Comparison of ENCODE assay signal across 9 cellular contexts in the genomic region with DNA sequence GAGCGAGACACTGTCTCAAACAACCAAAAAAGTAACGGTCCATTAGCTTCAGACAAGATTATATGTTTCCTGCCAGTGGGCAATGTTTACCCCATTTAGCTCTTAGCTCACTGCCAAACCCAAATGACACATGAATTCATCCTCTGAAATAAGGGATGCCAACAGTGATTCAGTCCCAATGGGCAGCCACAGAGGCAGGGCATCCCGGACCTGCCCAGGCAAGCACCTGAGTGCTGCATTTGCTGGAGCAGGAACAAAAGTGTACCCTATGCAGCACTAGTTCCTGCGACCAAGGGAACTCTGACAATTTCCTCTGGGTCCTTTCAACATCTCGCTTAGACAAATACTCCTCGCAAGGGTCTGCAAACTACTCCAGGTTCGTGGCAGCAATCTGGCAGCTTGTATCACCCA. TPM values are rescaled to one million over a fixed set of nuclear protein-coding genes. Genes with fewer than 3 reads are reported as not detected.
DNase-seq lines count a peak whose midpoint lies in the region; ATAC-seq and TF ChIP-seq lines count a peak whose summit lies in the region.
"Had no signal": no experiment of that assay in that cellular context is flagged by ENCODE, and none has a peak within 500 bp of the region (broad histone marks: within the 10 kb centered on the region; RNA-seq: fewer than 3 reads in every experiment).

No MANE protein-coding gene starts in this region.

- H3K36me3 ChIP-seq in CD4-positive, CD25-positive, alpha-beta regulatory T cell (ENCODE audit: control insufficient read depth, insufficient read depth, low read length), result peaks cover 48% of the 10 kb centered on the region
- H3K36me3 ChIP-seq in endodermal cell (ENCODE audit: control insufficient read depth, insufficient read depth, low read length), result peaks cover 88% of the 10 kb centered on the region

- TF ChIP-seq CTCF in endodermal cell (conservative IDR thresholded peaks at IDR 0.05) (no peak), osteocyte (IDR thresholded peaks at IDR 0.05) (no peak)

- ATAC-seq in CD4-positive, CD25-positive, alpha-beta regulatory T cell (ENCODE audit: low read depth in 2 of 2), result no peak
- no peak for ATAC-seq in HG03469 (IDR thresholded peaks at IDR 0.05; ENCODE audit: unreplicated experiment)
- ATAC-seq in GM19463 (IDR thresholded peaks at IDR 0.05; ENCODE audit: unreplicated experiment), result no peak
- no peak for ATAC-seq in GM18517 (IDR thresholded peaks at IDR 0.05; ENCODE audit: unreplicated experiment)

- H3K4me1 Mint-ChIP-seq in CD4-positive, CD25-positive, alpha-beta regulatory T cell, result peaks cover 5 to 67% (median 42%) of the 10 kb centered on the region in 4 donors
- peaks cover 23% of the 10 kb centered on the region for H3K4me1 Mint-ChIP-seq in endodermal cell
- H3K4me1 Mint-ChIP-seq in osteocyte (ENCODE audit: unreplicated experiment), result peaks cover 40% of the 10 kb centered on the region

- H3K9ac ChIP-seq in endodermal cell (ENCODE audit: extremely low read depth, low read length, poor library complexity, severe bottlenecking), result no peak overlapping the region

- H3K4me3 Mint-ChIP-seq in CD4-positive, CD25-positive, alpha-beta regulatory T cell, result peak overlapping the region in 2 of 4 donors; percentile 18 to 50
- H3K4me3 Mint-ChIP-seq in endodermal cell (no peak overlapping the region), osteocyte (ENCODE audit: unreplicated experiment) (no peak overlapping the region)

- no peak overlapping the region for H3K27ac ChIP-seq in CD4-positive, CD25-positive, alpha-beta regulatory T cell (ENCODE audit: insufficient read depth, low read length, poor library complexity, severe bottlenecking)
- H3K27ac ChIP-seq in endodermal cell (ENCODE audit: low read depth, low read length), result peak overlapping the region; percentile 0

- no peak overlapping the region for H3K4me3 ChIP-seq in CD4-positive, CD25-positive, alpha-beta regulatory T cell (ENCODE audit: low read depth, low read length)
- no peak overlapping the region for H3K4me3 ChIP-seq in endodermal cell (ENCODE audit: low read length)

- no peaks in the 10 kb centered on the region for H3K27me3 ChIP-seq in CD4-positive, CD25-positive, alpha-beta regulatory T cell (ENCODE audit: control insufficient read depth, insufficient read depth, low read length)
- H3K27me3 ChIP-seq in endodermal cell (ENCODE audit: control insufficient read depth, insufficient read depth, low read length, poor library complexity, severe bottlenecking), result no peaks in the 10 kb centered on the region

- no peaks in the 10 kb centered on the region for H3K9me3 ChIP-seq in CD4-positive, CD25-positive, alpha-beta regulatory T cell (ENCODE audit: control insufficient read depth in 2 of 2, low read length in 2 of 2)
- H3K9me3 ChIP-seq in endodermal cell (ENCODE audit: control insufficient read depth, low read length), result no peaks in the 10 kb centered on the region

- peaks cover 27% of the 10 kb centered on the region for H3K4me1 ChIP-seq in CD4-positive, CD25-positive, alpha-beta regulatory T cell (ENCODE audit: control insufficient read depth, insufficient read depth, low read length, poor library complexity, severe bottlenecking)
- no peaks in the 10 kb centered on the region for H3K4me1 ChIP-seq in endodermal cell (ENCODE audit: control insufficient read depth, insufficient read depth, low read length)

- DNase-seq in CD4-positive, CD25-positive, alpha-beta regulatory T cell, result no peak
- peak; percentile 65 for DNase-seq in NCI-H69 (lab: John Stamatoyannopoulos, UW)
- no peak for DNase-seq in endodermal cell
- DNase-seq in osteocyte (ENCODE audit: extremely low spot score, unreplicated experiment), result no peak
- DNase-seq in SHP77 treated with DMSO at 0.1 percent for 48 hours (lab: John Stamatoyannopoulos, UW), result no peak
- DNase-seq: NCI-H1092 had no signal

- no peaks in the 10 kb centered on the region for H3K9me3 Mint-ChIP-seq in CD4-positive, CD25-positive, alpha-beta regulatory T cell
- H3K9me3 Mint-ChIP-seq in endodermal cell (no peaks in the 10 kb centered on the region), osteocyte (ENCODE audit: unreplicated experiment) (no peaks in the 10 kb centered on the region)

- no peaks in the 10 kb centered on the region for H3K27me3 Mint-ChIP-seq in CD4-positive, CD25-positive, alpha-beta regulatory T cell
- H3K27me3 Mint-ChIP-seq in endodermal cell (ENCODE audit: insufficient read depth) (no peaks in the 10 kb centered on the region), osteocyte (ENCODE audit: unreplicated experiment) (no peaks in the 10 kb centered on the region)

- 89 to 94% methylated on average over 7 of the region's 7 CpGs for WGBS in endodermal cell (ENCODE audit: insufficient coverage in 1 of 2, insufficient read length in 1 of 2), 2 experiments

- peak overlapping the region; percentile 48 to 76 (median 54) for H3K27ac Mint-ChIP-seq in CD4-positive, CD25-positive, alpha-beta regulatory T cell
- H3K27ac Mint-ChIP-seq in endodermal cell (peak overlapping the region; percentile 86), osteocyte (ENCODE audit: unreplicated experiment) (peak overlapping the region; percentile 60)

- peaks cover 10% of the 10 kb centered on the region for H3K36me3 Mint-ChIP-seq in CD4-positive, CD25-positive, alpha-beta regulatory T cell
- H3K36me3 Mint-ChIP-seq in endodermal cell (ENCODE audit: low read depth), result peaks cover 71% of the 10 kb centered on the region
- H3K36me3 Mint-ChIP-seq in osteocyte (ENCODE audit: unreplicated experiment), result peaks cover 24% of the 10 kb centered on the region

RNA-seq across cellular contexts. Expression of gene IP6K2, which starts 8.0 kb away (rescaled TPM):
- total RNA-seq in CD4-positive, CD25-positive, alpha-beta regulatory T cell, result 107 TPM
- 10 to 100 TPM; 54.0 to 58.6 (median 55.8) TPM for polyA plus RNA-seq in CD4-positive, CD25-positive, alpha-beta regulatory T cell
- total RNA-seq in endodermal cell, result 100 to 1,000 TPM; 104 to 127 TPM
- 219 TPM for polyA plus RNA-seq in endodermal cell (2013, experiment 1 of 2)
- polyA plus RNA-seq in endodermal cell (2013, experiment 2 of 2), result 181 TPM
- total RNA-seq in osteocyte, result 101 and 104 TPM in 2 replicates

RNA-seq across cellular contexts. Expression of gene NCKIPSD, which starts 23.3 kb away (rescaled TPM):
- 19.2 TPM for total RNA-seq in CD4-positive, CD25-positive, alpha-beta regulatory T cell
- 10 to 100 TPM in 2 of 4 donors, 1 to 10 TPM in 2; 6.4 to 11.6 (median 10.3) TPM for polyA plus RNA-seq in CD4-positive, CD25-positive, alpha-beta regulatory T cell
- 10 to 100 TPM; 30.9 to 32.5 TPM for total RNA-seq in endodermal cell
- polyA plus RNA-seq in endodermal cell (2013, experiment 1 of 2), result 30.2 TPM
- polyA plus RNA-seq in endodermal cell (2013, experiment 2 of 2), result 26.9 TPM
- 26.3 and 27.2 TPM in 2 replicates for total RNA-seq in osteocyte

RNA-seq across cellular contexts. Expression of gene CELSR3, which starts 46.4 kb away (rescaled TPM):
- total RNA-seq in CD4-positive, CD25-positive, alpha-beta regulatory T cell, result 8.8 TPM
- under 1 TPM; 0.31 to 0.53 (median 0.37) TPM for polyA plus RNA-seq in CD4-positive, CD25-positive, alpha-beta regulatory T cell
- total RNA-seq in endodermal cell, result 10 to 100 TPM; 20.7 to 30.1 TPM
- 24.4 TPM for polyA plus RNA-seq in endodermal cell (2013, experiment 1 of 2)
- 22.9 TPM for polyA plus RNA-seq in endodermal cell (2013, experiment 2 of 2)
- 7.1 and 7.4 TPM in 2 replicates for total RNA-seq in osteocyte
